ENCODE assay signal across 11 cellular contexts in genomic region chr3:30605005-30605404, GRCh38. TPM values are rescaled to one million over a fixed set of nuclear protein-coding genes. Genes with fewer than 3 reads are reported as not detected.
DNase-seq lines count a peak whose midpoint lies in the region; TF ChIP-seq lines count a peak whose summit lies in the region.
"Had no signal": no experiment of that assay in that cellular context is flagged by ENCODE, and none has a peak within 500 bp of the region (broad histone marks: within the 10 kb centered on the region; RNA-seq: fewer than 3 reads in every experiment).

No MANE protein-coding gene starts in this region.

- H3K9me3 ChIP-seq in OCI-LY3 (ENCODE audit: insufficient read depth, low read length): no peaks in the 10 kb centered on the region
- no peaks in the 10 kb centered on the region for H3K9me3 ChIP-seq in mammary epithelial cell (replicated peaks; ENCODE audit: insufficient read depth, low read length)
- no peaks in the 10 kb centered on the region for H3K9me3 ChIP-seq in SK-N-SH
- H3K9me3 ChIP-seq: psoas muscle had no signal

- H3K79me2 ChIP-seq in OCI-LY3 (ENCODE audit: low read length) (peaks cover 27% of the 10 kb centered on the region), mammary epithelial cell (ENCODE audit: insufficient read depth, low read length) (peaks cover 35% of the 10 kb centered on the region), SK-N-SH (ENCODE audit: insufficient read depth) (peaks cover 34% of the 10 kb centered on the region)

- H4K20me1 ChIP-seq in OCI-LY3 (ENCODE audit: insufficient read depth, low read length): no peaks in the 10 kb centered on the region
- no peaks in the 10 kb centered on the region for H4K20me1 ChIP-seq in mammary epithelial cell (ENCODE audit: insufficient read depth, low read length)
- 0 out of 2 replicates have a peak, but pooled peaks cover under 1% of the 10 kb centered on the region for H4K20me1 ChIP-seq in SK-N-SH (ENCODE audit: insufficient read depth)

- DNase-seq in CD14-positive monocyte (ENCODE audit: low spot score) (no peak), mammary epithelial cell (no peak), AG20443 (ENCODE audit: low spot score) (no peak), SK-N-SH (no peak), NCI-H146 treated with DMSO at 0.1 percent for 48 hours (lab: John Stamatoyannopoulos, UW; ENCODE audit: unreplicated experiment) (no peak), H7 (no peak)
- DNase-seq: NCI-H1092, psoas muscle, SHP77 had no signal

- H3K9me3 Mint-ChIP-seq in CD14-positive monocyte: no peaks in the 10 kb centered on the region
- H3K9me3 Mint-ChIP-seq in nephron: no peaks in the 10 kb centered on the region

- no peak for TF ChIP-seq CTCF in CD14-positive monocyte (IDR thresholded peaks at IDR 0.05)
- no peak for TF ChIP-seq CTCF in OCI-LY3 (IDR thresholded peaks at IDR 0.05; ENCODE audit: low read depth, low read length)
- TF ChIP-seq CTCF in mammary epithelial cell (conservative IDR thresholded peaks at IDR 0.05 in 1 of 2, IDR thresholded peaks at IDR 0.05 in 1 of 2; ENCODE audit: extremely low read depth in 1 of 2, insufficient read depth in 1 of 2, low read depth in 1 of 2, low read length in 2 of 2): no peak
- TF ChIP-seq CTCF in nephron (IDR thresholded peaks at IDR 0.05; ENCODE audit: unreplicated experiment in 3 of 3): no peak
- no peak for TF ChIP-seq CTCF in SK-N-SH (IDR thresholded peaks at IDR 0.05)

- H2AFZ ChIP-seq in OCI-LY3 (ENCODE audit: low read depth, low read length) (no peak overlapping the region), mammary epithelial cell (ENCODE audit: low read depth, low read length) (peak overlapping the region; percentile 29), SK-N-SH (ENCODE audit: low read depth) (no peak overlapping the region)

- POLR2A ChIA-PET in SK-N-SH (lab: Yijun Ruan, JAX): no interaction called here

- BruUV-seq in mammary epithelial cell (replicated peaks; lab: Mats Ljungman, UMichigan): no TSS peak

- H3K36me3 Mint-ChIP-seq in CD14-positive monocyte: peaks cover 11 to 13% of the 10 kb centered on the region in 2 donors
- H3K36me3 Mint-ChIP-seq in nephron (ENCODE audit: low read depth): no peaks in the 10 kb centered on the region

- H3K27me3 ChIP-seq in OCI-LY3 (ENCODE audit: low read depth, low read length) (no peaks in the 10 kb centered on the region), mammary epithelial cell (ENCODE audit: insufficient read depth, low read length) (no peaks in the 10 kb centered on the region), SK-N-SH (ENCODE audit: insufficient read depth) (no peaks in the 10 kb centered on the region), H7 (ENCODE audit: control insufficient read depth, insufficient read depth, low read length) (no peaks in the 10 kb centered on the region)

- H3K4me1 ChIP-seq in OCI-LY3 (ENCODE audit: low read length) (peaks cover 71% of the 10 kb centered on the region), mammary epithelial cell (ENCODE audit: insufficient read depth, low read length) (peaks cover 22% of the 10 kb centered on the region), SK-N-SH (ENCODE audit: control insufficient read depth in 1 of 2, insufficient read depth in 2 of 2, low read depth in 1 of 2, low read length in 1 of 2) (peaks cover 4 to 15% of the 10 kb centered on the region in 2 experiments; a peak in 3 of 4 replicates)
- H3K4me1 ChIP-seq: psoas muscle had no signal

- H3K27ac Mint-ChIP-seq in CD14-positive monocyte (peak overlapping the region; percentile 90 to 99 (median 99)), nephron (peak overlapping the region; percentile 88 to 95 (median 92))

- H3K36me3 ChIP-seq in OCI-LY3 (replicated peaks; ENCODE audit: low read depth, low read length) (no peaks in the 10 kb centered on the region), mammary epithelial cell (ENCODE audit: insufficient read depth, low read length) (no peaks in the 10 kb centered on the region), SK-N-SH (replicated peaks in 1 of 2; ENCODE audit: control insufficient read depth in 1 of 2, insufficient read depth in 2 of 2, low read length in 1 of 2) (no peaks in the 10 kb centered on the region), H7 (replicated peaks; ENCODE audit: control insufficient read depth, insufficient read depth, low read length) (no peaks in the 10 kb centered on the region)

- H3K4me1 Mint-ChIP-seq in CD14-positive monocyte (peaks cover 61% of the 10 kb centered on the region), nephron (peaks cover 24% of the 10 kb centered on the region)

- no peaks in the 10 kb centered on the region for H3K9me2 ChIP-seq in SK-N-SH

- H3K4me3 ChIP-seq in OCI-LY3 (ENCODE audit: low read length) (peak overlapping the region; percentile 51), mammary epithelial cell (replicated peaks in 1 of 3; ENCODE audit: insufficient read depth in 1 of 3, low read depth in 2 of 3, low read length in 3 of 3) (peak overlapping the region in 1 of 3 experiments; percentile 55), SK-N-SH (ENCODE audit: low read depth in 2 of 2, low read length in 1 of 2) (no peak overlapping the region), H7 (ENCODE audit: insufficient read depth, low read depth, low read length) (no peak overlapping the region)

- no peak for TF ChIP-seq RAD21 in SK-N-SH (IDR thresholded peaks at IDR 0.05; ENCODE audit: low read length)

- no peak for TF ChIP-seq EP300 in SK-N-SH (IDR thresholded peaks at IDR 0.05; ENCODE audit: borderline replicate concordance in 1 of 2, low read depth in 1 of 2, low read length in 1 of 2)

- dilution Hi-C loops in mammary epithelial cell (cut with HindIII; ENCODE audit: low sequenced_read_pairs): no loop called here

- 64% methylated on average over 4 of the region's 4 CpGs for WGBS in mammary epithelial cell (ENCODE audit: low coverage, missing lambda C conversion rate)
- WGBS in SK-N-SH (ENCODE audit: low lambda C conversion rate): 85% methylated on average over 4 of the region's 4 CpGs

- H3K9ac ChIP-seq in OCI-LY3 (ENCODE audit: low read length): no peak overlapping the region; the same call in 1 of the 2 replicates
- H3K9ac ChIP-seq in mammary epithelial cell (ENCODE audit: insufficient read depth, low read length): no peak overlapping the region
- no peak overlapping the region for H3K9ac ChIP-seq in SK-N-SH

- H3K4me2 ChIP-seq in OCI-LY3 (ENCODE audit: low read length) (peak overlapping the region; percentile 98), mammary epithelial cell (ENCODE audit: insufficient read depth, low read depth, low read length) (peak overlapping the region; percentile 89), SK-N-SH (no peak overlapping the region)

- H3K4me3 Mint-ChIP-seq in CD14-positive monocyte (peak overlapping the region; percentile 63 to 87), nephron (peak overlapping the region; percentile 93 to 99 (median 94))

- H3F3A ChIP-seq in SK-N-SH (replicated peaks; ENCODE audit: insufficient read depth): peaks cover 11% of the 10 kb centered on the region

- in situ Hi-C loops in mammary epithelial cell (cut with MboI; ENCODE audit: low sequenced_read_pairs in 2 of 2): loop anchor here (5.0 to 25.0 kb wide), 3 partner anchors 90 to 268 kb away; no protein-coding TSS in a partner anchor

- CTCF ChIA-PET in mammary epithelial cell (lab: Charles Lee; ENCODE audit: low non-redundant PET) (no interaction called here), SK-N-SH (lab: Yijun Ruan, JAX) (interaction anchor here (0.9 to 1.6 kb wide), 2 partner anchors 15 to 88 kb away, joined by 3 to 4 read pairs; no protein-coding TSS in a partner anchor)

- H3K27ac ChIP-seq in OCI-LY3 (ENCODE audit: low read length): peak overlapping the region; percentile 38
- H3K27ac ChIP-seq in mammary epithelial cell (ENCODE audit: insufficient read depth, low read depth, low read length): peak overlapping the region; percentile 99
- H3K27ac ChIP-seq in SK-N-SH (ENCODE audit: low read depth in 2 of 2, low read length in 1 of 2): no peak overlapping the region

- intact Hi-C loops in CD14-positive monocyte (cut with micrococcal nuclease) (loop anchor here (5.0 to 10.0 kb wide), 4 partner anchors 37 to 130 kb away; no protein-coding TSS in a partner anchor), mammary epithelial cell (cut with micrococcal nuclease) (loop anchor here (5.0 to 10.0 kb wide), 3 partner anchors 87 to 320 kb away; no protein-coding TSS in a partner anchor)

- H3K27me3 Mint-ChIP-seq in CD14-positive monocyte (ENCODE audit: low read depth in 3 of 3): no peaks in the 10 kb centered on the region
- peaks cover 12% of the 10 kb centered on the region for H3K27me3 Mint-ChIP-seq in nephron (ENCODE audit: low read depth)

TF ChIP-seq in SK-N-SH, 30 proteins besides CTCF, POLR2A, EP300 and RAD21 (continues in another document):
- TF ChIP-seq NRF1 (IDR thresholded peaks at IDR 0.05; ENCODE audit: low read depth, low read length) (no peak), JUND (IDR thresholded peaks at IDR 0.05) (no peak), MXI1 (IDR thresholded peaks at IDR 0.05; ENCODE audit: low read depth, low read length) (no peak), SMC3 (IDR thresholded peaks at IDR 0.05; ENCODE audit: low read depth, low read length) (no peak), USF1 (IDR thresholded peaks at IDR 0.05; ENCODE audit: borderline replicate concordance, low read depth) (no peak)

RNA-seq across cellular contexts. Expression of gene TGFBR2, which starts 1.4 kb away (rescaled TPM):
- polyA plus RNA-seq in CD14-positive monocyte (10 to 100 TPM; 46.6 to 60.3 TPM), mammary epithelial cell (289 TPM), SK-N-SH (2012; rRNA removed) (48.3 and 58.9 TPM in 2 replicates)
- 100 to 1,000 TPM; 149 to 179 TPM for total RNA-seq in mammary epithelial cell
- polyA minus RNA-seq in mammary epithelial cell: 320 TPM
- 54.7 and 67.3 TPM in 2 replicates for polyA plus RNA-seq in SK-N-SH (2012; cell fraction: cytosol; rRNA removed)
- polyA plus RNA-seq in SK-N-SH (2012; cell fraction: nucleus; rRNA removed): 24.2 and 33.6 TPM in 2 replicates
- total RNA-seq in H7 (2014; rRNA removed; shearing (Covaris generic)): 4.3 and 6.4 TPM in 2 replicates

Comparison
In these comparisons a context has a peak if more than half of its experiments do, and no peak if none do; other contexts are left out.
1. H3K27ac ChIP-seq: peak in OCI-LY3 (single experiment) and mammary epithelial cell (single experiment); none in SK-N-SH (0 of 2).